In the genomic region with DNA sequence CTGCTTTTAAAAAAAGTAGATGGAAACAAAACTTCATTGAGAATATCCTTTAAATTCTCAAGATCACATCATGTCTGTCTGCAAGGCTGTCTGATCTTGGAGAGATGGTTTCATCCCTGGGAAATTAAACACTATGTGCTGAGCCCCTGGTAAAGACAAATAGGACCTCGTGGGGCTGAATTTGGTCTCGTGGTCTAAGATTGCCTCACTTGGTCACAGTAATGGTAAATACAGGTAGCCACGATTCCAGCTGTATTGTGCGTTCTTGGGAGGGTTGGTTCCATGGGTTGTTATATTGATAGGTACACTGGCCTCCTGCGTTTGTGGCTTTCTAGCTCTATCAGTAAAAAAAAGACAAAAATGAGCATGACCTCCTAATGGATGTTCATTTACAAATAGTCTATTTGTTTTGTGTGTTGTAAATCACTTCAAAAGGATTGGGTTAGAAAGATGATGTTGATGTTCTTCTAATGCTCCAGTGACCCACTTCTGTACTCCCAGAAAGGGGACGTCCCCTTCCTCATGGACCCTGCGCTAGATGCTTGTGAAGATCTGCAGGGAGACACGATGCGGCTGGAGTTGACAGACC, we compare ENCODE assay signal across 8 cellular contexts. TPM values are rescaled to one million over a fixed set of nuclear protein-coding genes. Genes with fewer than 3 reads are reported as not detected.
A peak's percentile ranks its signal among the peaks of the same experiment; 100 is the strongest.
DNase-seq lines count a peak whose midpoint lies in the region; ATAC-seq, FAIRE-seq and TF ChIP-seq lines count a peak whose summit lies in the region.

No MANE protein-coding gene starts in this region.

- 8% methylated on average over 9 of the region's 9 CpGs for WGBS in HepG2 (ENCODE audit: low lambda C conversion rate)

- POLR2A ChIA-PET in HepG2 (lab: Yijun Ruan, JAX): interaction anchor here (1.2 to 4.5 kb wide), 13 partner anchors 15 to 126 kb away, joined by 3 to 50 read pairs (median 12); partner anchors contain the start of gene CEBPA

- no peak overlapping the region for H2AFZ ChIP-seq in HepG2 (ENCODE audit: low read length)

- peaks cover 59% of the 10 kb centered on the region for H3K4me1 Mint-ChIP-seq in activated naive CD4-positive, alpha-beta T cell treated with anti-CD3 and anti-CD28 coated beads for 36 hours (ENCODE audit: low read depth)
- peaks cover 42% of the 10 kb centered on the region for H3K4me1 Mint-ChIP-seq in activated T-helper 2 cell treated with anti-CD3 and anti-CD28 coated beads, Interferon-gamma antibody, Interleukin-2, Interleukin-4, amounts not matched to agents 10 μg/mL and 5 μg/mL and 100 μg/mL, durations not matched to agents 14 hours and 24 hours and 36 hours (ENCODE audit: low read depth)

- peaks cover 54% of the 10 kb centered on the region for H3K4me1 ChIP-seq in HepG2 (ENCODE audit: insufficient read depth, low read length)
- H3K4me1 ChIP-seq in tibial artery: peaks cover 0 to 37% (median 16%) of the 10 kb centered on the region in 4 donors

- H4K20me1 ChIP-seq in HepG2 (ENCODE audit: insufficient read depth, low read length): peaks cover 43% of the 10 kb centered on the region

- H3K79me2 ChIP-seq in HepG2 (ENCODE audit: insufficient read depth, low read length): peaks cover 67% of the 10 kb centered on the region

- peak overlapping the region; percentile 1 for H3K27ac Mint-ChIP-seq in activated naive CD4-positive, alpha-beta T cell treated with anti-CD3 and anti-CD28 coated beads for 36 hours
- no peak overlapping the region for H3K27ac Mint-ChIP-seq in activated T-helper 2 cell treated with anti-CD3 and anti-CD28 coated beads, Interferon-gamma antibody, Interleukin-2, Interleukin-4, amounts not matched to agents 10 μg/mL and 5 μg/mL and 100 μg/mL, durations not matched to agents 14 hours and 24 hours and 36 hours

- in situ Hi-C loops in HepG2 (cut with HindIII; ENCODE audit: extremely low pct_ligation_motif_present, low pct_unique_long_range_greater_than_20kb): no loop called here

- no peak for TF ChIP-seq RAD21 in HepG2 (CRISPR knock-in tag; IDR thresholded peaks at IDR 0.05)

- no peak for TF ChIP-seq CTCF in HepG2 (CRISPR knock-in tag; IDR thresholded peaks at IDR 0.05)
- TF ChIP-seq CTCF in tibial artery (IDR thresholded peaks at IDR 0.05): no peak

- H3K4me3 ChIP-seq in HepG2 (replicated peaks in 1 of 3; ENCODE audit: insufficient read depth in 1 of 3, low read depth in 2 of 3, low read length in 3 of 3): peak overlapping the region; percentile 58 to 90 (median 89)
- peak overlapping the region; percentile 76 to 83 for H3K4me3 ChIP-seq in tibial artery

- no TSS peak for BruUV-seq in HepG2 (replicated peaks; lab: Mats Ljungman, UMichigan)

- H3K27me3 ChIP-seq in HepG2 (ENCODE audit: control insufficient read depth in 1 of 2, insufficient read depth in 2 of 2, low read length in 2 of 2) (peaks cover 0 to 3% of the 10 kb centered on the region in 2 experiments; a peak in 2 of 5 replicates), tibial artery (no peaks in the 10 kb centered on the region)

- H3K4me2 ChIP-seq in HepG2 (ENCODE audit: low read depth, low read length): peak overlapping the region; percentile 92

- CTCF ChIA-PET in activated naive CD4-positive, alpha-beta T cell treated with anti-CD3 and anti-CD28 coated beads for 36 hours (lab: Charles Lee): interaction anchor here (1.0 to 1.4 kb wide), 3 partner anchors 41 to 250 kb away, joined by 3 read pairs; no protein-coding TSS in a partner anchor
- CTCF ChIA-PET in HepG2 (lab: Yijun Ruan, JAX; ENCODE audit: low intra/inter-chr PET ratio, low total read pairs): interaction anchor here (1.0 kb wide), 1 partner anchor 140 kb away, joined by 4 read pairs; no protein-coding TSS in a partner anchor

- intact Hi-C loops in activated naive CD4-positive, alpha-beta T cell treated with anti-CD3 and anti-CD28 coated beads for 36 hours (cut with micrococcal nuclease): loop anchor here (10.0 kb wide), 1 partner anchor 400 kb away; the partner anchor contains the start of genes CEP89 and FAAP24
- intact Hi-C loops in activated T-helper 2 cell treated with anti-CD3 and anti-CD28 coated beads, Interferon-gamma antibody, Interleukin-2, Interleukin-4, amounts not matched to agents 10 μg/mL and 5 μg/mL and 100 μg/mL, durations not matched to agents 14 hours and 24 hours and 36 hours (cut with micrococcal nuclease): no loop called here
- intact Hi-C loops in HepG2 (cut with micrococcal nuclease; ENCODE audit: unreplicated experiment) (loop anchor here (2.0 kb wide), 1 partner anchor 72 kb away; the partner anchor contains the start of gene CEBPA), tibial artery (cut with DNase I; ENCODE audit: low total_unique reads) (no loop called here)

- H3K27ac ChIP-seq in HepG2 (ENCODE audit: extremely low read length, insufficient read depth, low read length): peak overlapping the region; percentile 96
- peak overlapping the region in 1 of 2 donors; percentile 4 for H3K27ac ChIP-seq in tibial artery

- H3K9me3 ChIP-seq in HepG2 (ENCODE audit: low read length) (no peaks in the 10 kb centered on the region), tibial artery (no peaks in the 10 kb centered on the region)

- no peaks in the 10 kb centered on the region for H3K27me3 Mint-ChIP-seq in activated naive CD4-positive, alpha-beta T cell treated with anti-CD3 and anti-CD28 coated beads for 36 hours (ENCODE audit: low read depth)
- no peaks in the 10 kb centered on the region for H3K27me3 Mint-ChIP-seq in activated T-helper 2 cell treated with anti-CD3 and anti-CD28 coated beads, Interferon-gamma antibody, Interleukin-2, Interleukin-4, amounts not matched to agents 10 μg/mL and 5 μg/mL and 100 μg/mL, durations not matched to agents 14 hours and 24 hours and 36 hours (ENCODE audit: low read depth)

- peak overlapping the region; percentile 99 for H3K9ac ChIP-seq in HepG2 (ENCODE audit: insufficient read depth, low read depth, low read length)

- H3K36me3 ChIP-seq in HepG2 (replicated peaks in 1 of 2; ENCODE audit: control insufficient read depth in 1 of 2, insufficient read depth in 2 of 2, low read length in 2 of 2): peaks cover 0 to 17% of the 10 kb centered on the region in 2 experiments; a peak in 3 of 5 replicates
- H3K36me3 ChIP-seq in tibial artery: peaks cover 0 to 9% (median 0%) of the 10 kb centered on the region in 3 donors

- H3K4me3 Mint-ChIP-seq in activated naive CD4-positive, alpha-beta T cell treated with anti-CD3 and anti-CD28 coated beads for 36 hours: peak overlapping the region; percentile 88
- H3K4me3 Mint-ChIP-seq in activated T-helper 2 cell treated with anti-CD3 and anti-CD28 coated beads, Interferon-gamma antibody, Interleukin-2, Interleukin-4, amounts not matched to agents 10 μg/mL and 5 μg/mL and 100 μg/mL, durations not matched to agents 14 hours and 24 hours and 36 hours (ENCODE audit: low read depth): peak overlapping the region; percentile 97

- TF ChIP-seq POLR2A in HepG2 (IDR thresholded peaks at IDR 0.05; ENCODE audit: insufficient read depth in 1 of 2, low read depth in 2 of 2, low read length in 2 of 2): peak in 1 of 2 experiments; percentile 23; a peak in 1 of 4 replicates

- no peak for DNase-seq in activated naive CD4-positive, alpha-beta T cell treated with anti-CD3 and anti-CD28 coated beads for 36 hours
- no peak for DNase-seq in activated naive CD4-positive, alpha-beta T cell treated with anti-CD3 and anti-CD28 coated beads, Interleukin-2, amount 50 U/mL, for 16 hours
- DNase-seq in activated T-helper 2 cell treated with anti-CD3 and anti-CD28 coated beads, Interferon-gamma antibody, Interleukin-2, Interleukin-4, amounts not matched to agents 10 μg/mL and 5 μg/mL and 100 μg/mL, durations not matched to agents 14 hours and 24 hours and 36 hours (ENCODE audit: low spot score): no peak
- no peak for DNase-seq in HepG2 (ENCODE audit: low spot score)
- DNase-seq in tibial artery: no peak
- no peak for DNase-seq in central memory CD4-positive, alpha-beta T cell

- ATAC-seq in HepG2: no peak
- no peak for ATAC-seq in HG03159 (IDR thresholded peaks at IDR 0.05; ENCODE audit: unreplicated experiment)
- ATAC-seq in GM19351 (IDR thresholded peaks at IDR 0.05; ENCODE audit: unreplicated experiment): no peak

- no peaks in the 10 kb centered on the region for H3K9me3 Mint-ChIP-seq in activated naive CD4-positive, alpha-beta T cell treated with anti-CD3 and anti-CD28 coated beads for 36 hours
- no peaks in the 10 kb centered on the region for H3K9me3 Mint-ChIP-seq in activated T-helper 2 cell treated with anti-CD3 and anti-CD28 coated beads, Interferon-gamma antibody, Interleukin-2, Interleukin-4, amounts not matched to agents 10 μg/mL and 5 μg/mL and 100 μg/mL, durations not matched to agents 14 hours and 24 hours and 36 hours

- TF ChIP-seq EP300 in HepG2 (IDR thresholded peaks at IDR 0.05; ENCODE audit: low read depth in 2 of 2, low read length in 2 of 2) (no peak), HepG2 (CRISPR knock-in tag; IDR thresholded peaks at IDR 0.05; ENCODE audit: borderline replicate concordance) (no peak; the same call in 1 of the 2 replicates)

- peaks cover 33% of the 10 kb centered on the region for H3K36me3 Mint-ChIP-seq in activated naive CD4-positive, alpha-beta T cell treated with anti-CD3 and anti-CD28 coated beads for 36 hours (ENCODE audit: low read depth)
- peaks cover 36% of the 10 kb centered on the region for H3K36me3 Mint-ChIP-seq in activated T-helper 2 cell treated with anti-CD3 and anti-CD28 coated beads, Interferon-gamma antibody, Interleukin-2, Interleukin-4, amounts not matched to agents 10 μg/mL and 5 μg/mL and 100 μg/mL, durations not matched to agents 14 hours and 24 hours and 36 hours (ENCODE audit: low read depth)

- peak; percentile 23 for FAIRE-seq in HepG2 (lab: Jason Lieb, UNC)

RNA-seq across cellular contexts. Expression of gene CEBPG, which starts 1.7 kb away (rescaled TPM):
- 10 to 100 TPM; 37.3 to 38.7 TPM for total RNA-seq in activated naive CD4-positive, alpha-beta T cell treated with anti-CD3 and anti-CD28 coated beads for 36 hours
- 26.1 and 26.5 TPM in 2 replicates for total RNA-seq in activated T-helper 2 cell treated with anti-CD3 and anti-CD28 coated beads, Interferon-gamma antibody, Interleukin-2, Interleukin-4, amounts not matched to agents 10 μg/mL and 5 μg/mL and 100 μg/mL, durations not matched to agents 14 hours and 24 hours and 36 hours
- total RNA-seq in HepG2 (2016; rRNA removed; fragmentation: Illumina TruSeq; extraction: Trizol): 34.3 and 49.8 TPM in 2 replicates
- 13.2 and 14.7 TPM in 2 replicates for total RNA-seq in HepG2 (2016; cell fraction: cytosol; rRNA removed; fragmentation: Illumina TruSeq; extraction: Trizol; ENCODE audit: low read depth)
- total RNA-seq in HepG2 (2016; cell fraction: insoluble cytoplasmic fraction; rRNA removed; fragmentation: Illumina TruSeq; extraction: Trizol): 35.7 and 49.1 TPM in 2 replicates
- 37.6 and 38.8 TPM in 2 replicates for total RNA-seq in HepG2 (2016; cell fraction: membrane; rRNA removed; fragmentation: Illumina TruSeq; extraction: Trizol)
- 24.5 and 24.7 TPM in 2 replicates for total RNA-seq in HepG2 (2016; cell fraction: nucleus; rRNA removed; fragmentation: Illumina TruSeq; extraction: Trizol)
- polyA plus RNA-seq in HepG2 (2011; rRNA removed): 25.7 and 26.6 TPM in 2 replicates
- 16.9 and 25.6 TPM in 2 replicates for polyA plus RNA-seq in HepG2 (2011; cell fraction: cytosol; rRNA removed)
- 11.7 and 17.0 TPM in 2 replicates for polyA plus RNA-seq in HepG2 (2011; cell fraction: nucleus; rRNA removed)
- polyA plus RNA-seq in HepG2 (2012): 34.2 and 46.3 TPM in 2 replicates
- polyA plus RNA-seq in HepG2 (2016; cell fraction: cytosol; fragmentation: Illumina TruSeq; extraction: Trizol; ENCODE audit: low read depth): 13.2 and 15.5 TPM in 2 replicates
- 44.3 and 47.4 TPM in 2 replicates for polyA plus RNA-seq in HepG2 (2016; cell fraction: insoluble cytoplasmic fraction; fragmentation: Illumina TruSeq; extraction: Trizol; ENCODE audit: low read depth)
- 25.6 and 28.0 TPM in 2 replicates for polyA plus RNA-seq in HepG2 (2016; cell fraction: membrane; fragmentation: Illumina TruSeq; extraction: Trizol; ENCODE audit: low read depth)
- 30.5 and 35.3 TPM in 2 replicates for polyA plus RNA-seq in HepG2 (2016; cell fraction: nucleus; fragmentation: Illumina TruSeq; extraction: Trizol; ENCODE audit: insufficient read depth, low read depth)
- polyA minus RNA-seq in HepG2 (2011; rRNA and poly(A)+ RNA removed; ENCODE audit: low replicate concordance): 14.6 and 15.2 TPM in 2 replicates
- 18.9 and 25.7 TPM in 2 replicates for polyA minus RNA-seq in HepG2 (2011; cell fraction: cytosol; rRNA and poly(A)+ RNA removed)
- polyA minus RNA-seq in HepG2 (2011; cell fraction: nucleus; rRNA and poly(A)+ RNA removed): 26.3 and 34.8 TPM in 2 replicates

Comparison
In these comparisons a context has a peak if more than half of its experiments do, and no peak if none do; other contexts are left out.
1. intact Hi-C loops: an anchor here in activated naive CD4-positive, alpha-beta T cell treated with anti-CD3 and anti-CD28 coated beads for 36 hours (10.0 kb wide) and HepG2 (2.0 kb wide); none called in activated T-helper 2 cell treated with anti-CD3 and anti-CD28 coated beads, Interferon-gamma antibody, Interleukin-2, Interleukin-4, amounts not matched to agents 10 μg/mL and 5 μg/mL and 100 μg/mL, durations not matched to agents 14 hours and 24 hours and 36 hours and tibial artery.